Comparison of ENCODE assay signal across 21 cellular contexts in genomic region chr2:97758131-97758705, GRCh38. TPM values are rescaled to one million over a fixed set of nuclear protein-coding genes. Genes with fewer than 3 reads are reported as not detected.
DNase-seq lines count a peak whose midpoint lies in the region; ATAC-seq and TF ChIP-seq lines count a peak whose summit lies in the region.
"Had no signal": no experiment of that assay in that cellular context is flagged by ENCODE, and none has a peak within 500 bp of the region (broad histone marks: within the 10 kb centered on the region; RNA-seq: fewer than 3 reads in every experiment).

No MANE protein-coding gene starts in this region.

- TF ChIP-seq POLR2A in heart left ventricle (IDR thresholded peaks at IDR 0.05) (no peak), testis (IDR thresholded peaks at IDR 0.05) (no peak)

- no peak overlapping the region for H3K4me3 ChIP-seq in left ventricle myocardium inferior
- H3K4me3 ChIP-seq in heart left ventricle, result no peak overlapping the region
- no peak overlapping the region for H3K4me3 ChIP-seq in adipocyte (ENCODE audit: low read length)
- no peak overlapping the region for H3K4me3 ChIP-seq in fibroblast of the aortic adventitia (ENCODE audit: low read depth, low read length)
- H3K4me3 ChIP-seq in testis, result no peak overlapping the region
- H3K4me3 ChIP-seq: Peyer's patch had no signal

- intact Hi-C loops in left ventricle myocardium inferior (cut with micrococcal nuclease) (no loop called here), heart left ventricle (cut with DNase I) (no loop called here), testis (cut with DNase I; ENCODE audit: low total_unique reads) (no loop called here)

- TF ChIP-seq CTCF in left ventricle myocardium inferior (IDR thresholded peaks at IDR 0.05; ENCODE audit: borderline replicate concordance), result no peak
- TF ChIP-seq CTCF in heart left ventricle (IDR thresholded peaks at IDR 0.05), result no peak
- no peak for TF ChIP-seq CTCF in fibroblast of the aortic adventitia (IDR thresholded peaks at IDR 0.05; ENCODE audit: insufficient read depth, low read length)
- no peak for TF ChIP-seq CTCF in testis (IDR thresholded peaks at IDR 0.05)

- H3K9ac ChIP-seq in adipocyte (ENCODE audit: low read length), result no peak overlapping the region

- DNase-seq in left ventricle myocardium inferior (no peak), heart left ventricle (no peak), adipocyte (ENCODE audit: low read depth) (peak; percentile 7), fibroblast of the aortic adventitia (ENCODE audit: low read depth) (peak; percentile 22), dermis blood vessel endothelial cell (no peak), testis (no peak)
- DNase-seq: COR-L47, DMS 273 treated with DMSO at 0.1 percent for 48 hours, NCI-H1105, NCI-H146, NCI-H2029 treated with DMSO at 0.1 percent for 48 hours, NCI-H2171, NCI-H524 treated with DMSO at 0.1 percent for 48 hours, NCI-H82, Peyer's patch had no signal

- peaks cover 58% of the 10 kb centered on the region for H3K4me1 ChIP-seq in left ventricle myocardium inferior
- peaks cover 0 to 36% (median 16%) of the 10 kb centered on the region in 12 donors for H3K4me1 ChIP-seq in heart left ventricle
- H3K4me1 ChIP-seq in adipocyte (ENCODE audit: control insufficient read depth, insufficient read depth, low read length), result peaks cover 4% of the 10 kb centered on the region
- H3K4me1 ChIP-seq in testis, result peaks cover 6% of the 10 kb centered on the region
- H3K4me1 ChIP-seq: Peyer's patch had no signal

- H3K27me3 ChIP-seq in left ventricle myocardium inferior (ENCODE audit: low read depth) (no peaks in the 10 kb centered on the region), heart left ventricle (no peaks in the 10 kb centered on the region), adipocyte (replicated peaks; ENCODE audit: control insufficient read depth, insufficient read depth, low read length) (no peaks in the 10 kb centered on the region), testis (no peaks in the 10 kb centered on the region)
- H3K27me3 ChIP-seq: Peyer's patch had no signal

- H3K27ac ChIP-seq in left ventricle myocardium inferior (replicated peaks) (peak overlapping the region; percentile 55), heart left ventricle (peak overlapping the region in 4 of 12 donors; percentile 37 to 50 (median 43)), testis (no peak overlapping the region)
- H3K27ac ChIP-seq: Peyer's patch had no signal

- H3K36me3 ChIP-seq in left ventricle myocardium inferior (peaks cover 74% of the 10 kb centered on the region), heart left ventricle (peaks cover 0 to 89% (median 75%) of the 10 kb centered on the region in 9 donors), adipocyte (ENCODE audit: control insufficient read depth, insufficient read depth, low read length, severe bottlenecking) (peaks cover 61% of the 10 kb centered on the region), testis (ENCODE audit: low read depth, missing control alignments) (no peaks in the 10 kb centered on the region)

- ATAC-seq in heart left ventricle (no peak), GM21360 (IDR thresholded peaks at IDR 0.05; ENCODE audit: unreplicated experiment) (no peak), HG02852 (IDR thresholded peaks at IDR 0.05; ENCODE audit: unreplicated experiment) (no peak)
- ATAC-seq: HCT116 had no signal

- WGBS in heart left ventricle, 4 donors, result 97 to 100% (median 100%) methylated on average over 1 of the region's 1 CpG
- 70 to 90% methylated on average over 1 of the region's 1 CpG for WGBS in testis, 2 donors

- H3K9me3 ChIP-seq in left ventricle myocardium inferior (replicated peaks) (no peaks in the 10 kb centered on the region), heart left ventricle (no peaks in the 10 kb centered on the region), adipocyte (ENCODE audit: control insufficient read depth, low read length) (no peaks in the 10 kb centered on the region), testis (no peaks in the 10 kb centered on the region)
- H3K9me3 ChIP-seq: Peyer's patch had no signal

RNA-seq across cellular contexts. Expression of gene ZAP70, which starts 44.8 kb away (rescaled TPM):
- total RNA-seq in left ventricle myocardium inferior (0.55 TPM), heart left ventricle (10 to 100 TPM in 1 of 9 donors, 1 to 10 TPM in 2, under 1 TPM in 5, not detected in 1; 0.16 to 13.5 (median 0.87) TPM), fibroblast of the aortic adventitia (ENCODE audit: low replicate concordance) (0.25 TPM in 1 of 2 replicates, not detected in the other), dermis blood vessel endothelial cell (0.09 TPM in 1 of 2 replicates, not detected in the other), testis (1 to 10 TPM; 5.5 to 6.4 TPM)
- polyA plus RNA-seq in heart left ventricle (under 1 TPM; 0.58 to 0.65 TPM), testis (ENCODE audit: insufficient read depth, low read depth, low replicate concordance) (6.5 TPM)
- total RNA-seq: A172, G401, H1 had no signal

Comparison
In these comparisons a context has a peak if more than half of its experiments do, and no peak if none do; other contexts are left out.
1. DNase-seq: peak in adipocyte (single experiment) and fibroblast of the aortic adventitia (single experiment); none in left ventricle myocardium inferior (single experiment), heart left ventricle (0 of 5), dermis blood vessel endothelial cell (single experiment) and testis (single experiment).